ENCODE assay signal across 1 cellular context in genomic region chr3:58237940-58238681, GRCh38.
TF ChIP-seq lines count a peak whose summit lies in the region.

No MANE protein-coding gene starts in this region.

TF ChIP-seq in HepG2, 621 proteins besides CTCF, POLR2A, EP300 and RAD21 (continued from another document and continues in another):
- TF ChIP-seq PATZ1 (CRISPR knock-in tag; IDR thresholded peaks at IDR 0.05) = peak; percentile 70
- 0 out of 2 replicates have a peak, but pooled peaks have one; percentile 34 for TF ChIP-seq CCDC6 (CRISPR knock-in tag; IDR thresholded peaks at IDR 0.05)
- no peak; the same call in 1 of the 2 replicates for TF ChIP-seq ZNF607 (CRISPR knock-in tag; IDR thresholded peaks at IDR 0.05; ENCODE audit: borderline replicate concordance)
- TF ChIP-seq ZNF619 (CRISPR knock-in tag; IDR thresholded peaks at IDR 0.05) = peak; percentile 71; the same call in 1 of the 2 replicates
- 0 out of 2 replicates have a peak, but pooled peaks have one; percentile 37 for TF ChIP-seq ZNF543 (CRISPR knock-in tag; IDR thresholded peaks at IDR 0.05)
- TF ChIP-seq ZFY (CRISPR knock-in tag; IDR thresholded peaks at IDR 0.05) = peak; percentile 31
- no peak for TF ChIP-seq ZNF224 (CRISPR knock-in tag; IDR thresholded peaks at IDR 0.05)
- 0 out of 2 replicates have a peak, but pooled peaks have one; percentile 14 for TF ChIP-seq ZNF782 (CRISPR knock-in tag; IDR thresholded peaks at IDR 0.05; ENCODE audit: borderline replicate concordance)
- TF ChIP-seq REL (CRISPR knock-in tag; conservative IDR thresholded peaks at IDR 0.05) = peak; percentile 71; the same call in 1 of the 2 replicates
- no peak for TF ChIP-seq SAFB2 (CRISPR knock-in tag; IDR thresholded peaks at IDR 0.05; ENCODE audit: borderline replicate concordance, low read depth)
- TF ChIP-seq ZNF644 (CRISPR knock-in tag; IDR thresholded peaks at IDR 0.05; ENCODE audit: low read depth) = no peak
- TF ChIP-seq, protein P1, sequence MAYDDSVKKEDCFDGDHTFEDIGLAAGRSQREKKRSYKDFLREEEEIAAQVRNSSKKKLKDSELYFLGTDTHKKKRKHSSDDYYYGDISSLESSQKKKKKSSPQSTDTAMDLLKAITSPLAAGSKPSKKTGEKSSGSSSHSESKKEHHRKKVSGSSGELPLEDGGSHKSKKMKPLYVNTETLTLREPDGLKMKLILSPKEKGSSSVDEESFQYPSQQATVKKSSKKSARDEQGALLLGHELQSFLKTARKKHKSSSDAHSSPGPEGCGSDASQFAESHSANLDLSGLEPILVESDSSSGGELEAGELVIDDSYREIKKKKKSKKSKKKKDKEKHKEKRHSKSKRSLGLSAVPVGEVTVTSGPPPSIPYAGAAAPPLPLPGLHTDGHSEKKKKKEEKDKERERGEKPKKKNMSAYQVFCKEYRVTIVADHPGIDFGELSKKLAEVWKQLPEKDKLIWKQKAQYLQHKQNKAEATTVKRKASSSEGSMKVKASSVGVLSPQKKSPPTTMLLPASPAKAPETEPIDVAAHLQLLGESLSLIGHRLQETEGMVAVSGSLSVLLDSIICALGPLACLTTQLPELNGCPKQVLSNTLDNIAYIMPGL (CRISPR knock-in tag; IDR thresholded peaks at IDR 0.05; ENCODE audit: borderline replicate concordance in 1 of 2, low read depth in 1 of 2) = peak in 1 of 2 experiments; percentile 53; a peak in 1 of 4 replicates
- TF ChIP-seq SAP130 (CRISPR knock-in tag; IDR thresholded peaks at IDR 0.05; ENCODE audit: low read depth) = peak; percentile 87
- TF ChIP-seq CREB1 (IDR thresholded peaks at IDR 0.05) = no peak
- no peak for TF ChIP-seq CREB1 (CRISPR knock-in tag; IDR thresholded peaks at IDR 0.05)
- no peak for TF ChIP-seq FLYWCH1 (CRISPR knock-in tag; IDR thresholded peaks at IDR 0.05)
- TF ChIP-seq, protein P2, sequence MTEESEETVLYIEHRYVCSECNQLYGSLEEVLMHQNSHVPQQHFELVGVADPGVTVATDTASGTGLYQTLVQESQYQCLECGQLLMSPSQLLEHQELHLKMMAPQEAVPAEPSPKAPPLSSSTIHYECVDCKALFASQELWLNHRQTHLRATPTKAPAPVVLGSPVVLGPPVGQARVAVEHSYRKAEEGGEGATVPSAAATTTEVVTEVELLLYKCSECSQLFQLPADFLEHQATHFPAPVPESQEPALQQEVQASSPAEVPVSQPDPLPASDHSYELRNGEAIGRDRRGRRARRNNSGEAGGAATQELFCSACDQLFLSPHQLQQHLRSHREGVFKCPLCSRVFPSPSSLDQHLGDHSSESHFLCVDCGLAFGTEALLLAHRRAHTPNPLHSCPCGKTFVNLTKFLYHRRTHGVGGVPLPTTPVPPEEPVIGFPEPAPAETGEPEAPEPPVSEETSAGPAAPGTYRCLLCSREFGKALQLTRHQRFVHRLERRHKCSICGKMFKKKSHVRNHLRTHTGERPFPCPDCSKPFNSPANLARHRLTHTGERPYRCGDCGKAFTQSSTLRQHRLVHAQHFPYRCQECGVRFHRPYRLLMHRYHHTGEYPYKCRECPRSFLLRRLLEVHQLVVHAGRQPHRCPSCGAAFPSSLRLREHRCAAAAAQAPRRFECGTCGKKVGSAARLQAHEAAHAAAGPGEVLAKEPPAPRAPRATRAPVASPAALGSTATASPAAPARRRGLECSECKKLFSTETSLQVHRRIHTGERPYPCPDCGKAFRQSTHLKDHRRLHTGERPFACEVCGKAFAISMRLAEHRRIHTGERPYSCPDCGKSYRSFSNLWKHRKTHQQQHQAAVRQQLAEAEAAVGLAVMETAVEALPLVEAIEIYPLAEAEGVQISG (CRISPR knock-in tag; IDR thresholded peaks at IDR 0.05) = peak; percentile 54
- TF ChIP-seq HDAC2 (CRISPR knock-in tag; IDR thresholded peaks at IDR 0.05) = peak; percentile 36; the same call in 1 of the 2 replicates
- TF ChIP-seq AHR (CRISPR knock-in tag; IDR thresholded peaks at IDR 0.05) = no peak
- TF ChIP-seq STAG1 (CRISPR knock-in tag; IDR thresholded peaks at IDR 0.05) = no peak
- TF ChIP-seq ZFX (CRISPR knock-in tag; IDR thresholded peaks at IDR 0.05; ENCODE audit: low read depth) = 0 out of 2 replicates have a peak, but pooled peaks have one; percentile 12
- TF ChIP-seq ZNF18 (CRISPR knock-in tag; IDR thresholded peaks at IDR 0.05; ENCODE audit: insufficient replicate concordance) = peak; percentile 35
- TF ChIP-seq SP5 (CRISPR knock-in tag; IDR thresholded peaks at IDR 0.05; ENCODE audit: borderline replicate concordance, low read depth) = no peak
- peak; percentile 23; the same call in 1 of the 2 replicates for TF ChIP-seq ZMYM2 (CRISPR knock-in tag; IDR thresholded peaks at IDR 0.05)
- TF ChIP-seq ZNF678 (CRISPR knock-in tag; IDR thresholded peaks at IDR 0.05) = no peak
- TF ChIP-seq, protein P3, sequence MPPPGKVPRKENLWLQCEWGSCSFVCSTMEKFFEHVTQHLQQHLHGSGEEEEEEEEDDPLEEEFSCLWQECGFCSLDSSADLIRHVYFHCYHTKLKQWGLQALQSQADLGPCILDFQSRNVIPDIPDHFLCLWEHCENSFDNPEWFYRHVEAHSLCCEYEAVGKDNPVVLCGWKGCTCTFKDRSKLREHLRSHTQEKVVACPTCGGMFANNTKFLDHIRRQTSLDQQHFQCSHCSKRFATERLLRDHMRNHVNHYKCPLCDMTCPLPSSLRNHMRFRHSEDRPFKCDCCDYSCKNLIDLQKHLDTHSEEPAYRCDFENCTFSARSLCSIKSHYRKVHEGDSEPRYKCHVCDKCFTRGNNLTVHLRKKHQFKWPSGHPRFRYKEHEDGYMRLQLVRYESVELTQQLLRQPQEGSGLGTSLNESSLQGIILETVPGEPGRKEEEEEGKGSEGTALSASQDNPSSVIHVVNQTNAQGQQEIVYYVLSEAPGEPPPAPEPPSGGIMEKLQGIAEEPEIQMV (CRISPR knock-in tag; IDR thresholded peaks at IDR 0.05; ENCODE audit: low read depth) = 0 out of 2 replicates have a peak, but pooled peaks have one; percentile 48
- no peak for TF ChIP-seq MTA3 (CRISPR knock-in tag; IDR thresholded peaks at IDR 0.05)
- no peak for TF ChIP-seq ZNF503 (CRISPR knock-in tag; IDR thresholded peaks at IDR 0.05)
- TF ChIP-seq, protein P4, sequence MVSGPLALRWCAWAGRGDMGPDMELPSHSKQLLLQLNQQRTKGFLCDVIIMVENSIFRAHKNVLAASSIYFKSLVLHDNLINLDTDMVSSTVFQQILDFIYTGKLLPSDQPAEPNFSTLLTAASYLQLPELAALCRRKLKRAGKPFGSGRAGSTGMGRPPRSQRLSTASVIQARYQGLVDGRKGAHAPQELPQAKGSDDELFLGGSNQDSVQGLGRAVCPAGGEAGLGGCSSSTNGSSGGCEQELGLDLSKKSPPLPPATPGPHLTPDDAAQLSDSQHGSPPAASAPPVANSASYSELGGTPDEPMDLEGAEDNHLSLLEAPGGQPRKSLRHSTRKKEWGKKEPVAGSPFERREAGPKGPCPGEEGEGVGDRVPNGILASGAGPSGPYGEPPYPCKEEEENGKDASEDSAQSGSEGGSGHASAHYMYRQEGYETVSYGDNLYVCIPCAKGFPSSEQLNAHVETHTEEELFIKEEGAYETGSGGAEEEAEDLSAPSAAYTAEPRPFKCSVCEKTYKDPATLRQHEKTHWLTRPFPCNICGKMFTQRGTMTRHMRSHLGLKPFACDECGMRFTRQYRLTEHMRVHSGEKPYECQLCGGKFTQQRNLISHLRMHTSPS (CRISPR knock-in tag; IDR thresholded peaks at IDR 0.05; ENCODE audit: low read depth) = peak; percentile 45
- no peak for TF ChIP-seq LCORL (IDR thresholded peaks at IDR 0.05)
- TF ChIP-seq LCORL (CRISPR knock-in tag; IDR thresholded peaks at IDR 0.05) = peak; percentile 76
- no peak for TF ChIP-seq CENPT (CRISPR knock-in tag; IDR thresholded peaks at IDR 0.05; ENCODE audit: low read depth)
- TF ChIP-seq SOX6 (IDR thresholded peaks at IDR 0.05) = no peak
- peak; percentile 65 for TF ChIP-seq SOX6 (CRISPR knock-in tag; IDR thresholded peaks at IDR 0.05)
- no peak for TF ChIP-seq SSRP1 (CRISPR knock-in tag; IDR thresholded peaks at IDR 0.05)
- TF ChIP-seq HMG20B (CRISPR knock-in tag; conservative IDR thresholded peaks at IDR 0.05) = no peak
- TF ChIP-seq KAT7 (CRISPR knock-in tag; IDR thresholded peaks at IDR 0.05; ENCODE audit: borderline replicate concordance) = no peak; the same call in 1 of the 2 replicates
- no peak for TF ChIP-seq ZNF496 (CRISPR knock-in tag; IDR thresholded peaks at IDR 0.05; ENCODE audit: insufficient replicate concordance)
- peak; percentile 67 for TF ChIP-seq UBTF (CRISPR knock-in tag; IDR thresholded peaks at IDR 0.05)
- TF ChIP-seq PHF8 (CRISPR knock-in tag; IDR thresholded peaks at IDR 0.05) = 0 out of 2 replicates have a peak, but pooled peaks have one; percentile 8
- TF ChIP-seq KDM5A (IDR thresholded peaks at IDR 0.05; ENCODE audit: borderline replicate concordance, low read length) = peak; percentile 9; the same call in 1 of the 2 replicates
- TF ChIP-seq ZNF17 (CRISPR knock-in tag; IDR thresholded peaks at IDR 0.05) = no peak
- peak; percentile 44; the same call in 1 of the 2 replicates for TF ChIP-seq CBX5 (CRISPR knock-in tag; IDR thresholded peaks at IDR 0.05; ENCODE audit: borderline replicate concordance)
- TF ChIP-seq TAF1 (CRISPR knock-in tag; IDR thresholded peaks at IDR 0.05) = 0 out of 2 replicates have a peak, but pooled peaks have one; percentile 8
- 0 out of 2 replicates have a peak, but pooled peaks have one; percentile 37 for TF ChIP-seq PCBP1 (IDR thresholded peaks at IDR 0.05; ENCODE audit: borderline replicate concordance, low read depth, low read length)
- peak; percentile 66 for TF ChIP-seq SALL1 (CRISPR knock-in tag; IDR thresholded peaks at IDR 0.05)
- peak; percentile 85 for TF ChIP-seq ZNF781 (CRISPR knock-in tag; IDR thresholded peaks at IDR 0.05; ENCODE audit: borderline replicate concordance, not compliant biosample characterization)
